Comparison of ENCODE assay signal across 8 cellular contexts in the genomic region with DNA sequence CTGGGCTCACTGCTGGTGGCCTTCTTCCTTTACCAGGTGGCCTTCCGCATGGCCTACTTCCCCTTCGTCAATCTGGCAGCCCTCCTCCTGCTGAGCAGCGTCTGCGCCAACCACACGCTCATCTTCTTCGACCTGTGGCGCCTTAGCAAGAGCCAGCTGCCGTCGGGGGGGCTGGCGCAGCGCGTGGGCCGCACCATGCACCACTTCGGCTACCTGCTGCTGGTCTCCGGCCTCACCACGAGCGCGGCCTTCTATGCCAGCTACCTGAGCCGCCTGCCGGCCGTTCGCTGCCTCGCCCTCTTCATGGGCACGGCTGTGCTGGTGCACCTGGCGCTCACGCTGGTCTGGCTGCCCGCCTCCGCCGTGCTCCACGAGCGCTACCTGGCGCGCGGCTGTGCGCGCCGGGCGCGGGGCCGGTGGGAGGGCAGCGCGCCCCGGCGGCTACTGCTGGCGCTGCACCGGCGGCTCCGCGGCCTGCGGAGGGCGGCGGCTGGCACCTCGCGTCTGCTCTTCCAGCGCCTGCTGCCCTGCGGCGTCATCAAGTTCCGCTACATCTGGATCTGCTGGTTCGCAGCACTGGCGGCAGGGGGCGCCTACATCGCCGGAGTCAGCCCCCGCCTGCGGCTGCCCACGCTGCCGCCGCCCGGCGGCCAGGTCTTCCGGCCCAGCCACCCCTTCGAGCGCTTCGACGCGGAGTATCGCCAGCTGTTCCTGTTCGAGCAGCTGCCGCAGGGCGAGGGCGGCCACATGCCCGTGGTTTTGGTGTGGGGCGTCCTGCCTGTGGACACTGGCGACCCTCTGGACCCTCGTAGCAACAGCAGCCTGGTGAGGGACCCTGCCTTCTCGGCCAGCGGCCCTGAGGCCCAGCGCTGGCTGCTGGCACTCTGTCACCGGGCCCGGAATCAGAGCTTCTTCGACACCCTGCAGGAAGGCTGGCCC. TPM values are rescaled to one million over a fixed set of nuclear protein-coding genes. Genes with fewer than 3 reads are reported as not detected.
DNase-seq lines count a peak whose midpoint lies in the region; ATAC-seq and TF ChIP-seq lines count a peak whose summit lies in the region.

No MANE protein-coding gene starts in this region.

- TF ChIP-seq CTCF in gastrocnemius medialis (IDR thresholded peaks at IDR 0.05 in 4 of 5, conservative IDR thresholded peaks at IDR 0.05 in 1 of 5) = peak; percentile 81 to 97 (median 93)

- peak overlapping the region; percentile 77 to 92 (median 84) for H3K27ac ChIP-seq in gastrocnemius medialis

- H3K27me3 ChIP-seq in MG63 = no peaks in the 10 kb centered on the region
- no peaks in the 10 kb centered on the region for H3K27me3 ChIP-seq in gastrocnemius medialis

- ATAC-seq in gastrocnemius medialis = peak; percentile 70 to 78

- peaks cover 18 to 20% of the 10 kb centered on the region in 2 donors for H3K4me1 ChIP-seq in gastrocnemius medialis

- in situ Hi-C loops in gastrocnemius medialis (cut with MboI; ENCODE audit: low sequenced_read_pairs in 4 of 4) = no loop called here

- intact Hi-C loops in gastrocnemius medialis (cut with DNase I; ENCODE audit: low total_unique reads) = loop anchor here (1.0 to 2.0 kb wide), 4 partner anchors 23 to 55 kb away; partner anchors contain the start of genes CCDC9B and INAFM2

- no peak for TF ChIP-seq POLR2A in gastrocnemius medialis (IDR thresholded peaks at IDR 0.05)

- H3K36me3 ChIP-seq in MG63 (no peaks in the 10 kb centered on the region), gastrocnemius medialis (no peaks in the 10 kb centered on the region)

- DNase-seq in EL (peak; percentile 92), H4 (ENCODE audit: low spot score) (peak; percentile 81), MG63 (peak; percentile 75), T-helper 22 cell (ENCODE audit: low read depth) (peak; percentile 77), astrocyte of the hippocampus (ENCODE audit: low read depth, low spot score) (peak; percentile 95), iPS DF 19.7 (ENCODE audit: low read depth, low spot score) (peak; percentile 79), gastrocnemius medialis (peak; percentile 64 to 86), NCI-H446 (lab: John Stamatoyannopoulos, UW) (no peak)

- H3K4me3 ChIP-seq in MG63 (no peak overlapping the region), gastrocnemius medialis (peak overlapping the region; percentile 35 to 51 (median 40))

- no peaks in the 10 kb centered on the region for H3K9me3 ChIP-seq in MG63
- H3K9me3 ChIP-seq in gastrocnemius medialis = no peaks in the 10 kb centered on the region

RNA-seq across cellular contexts. Expression of gene DISP2, which starts 9.9 kb away (rescaled TPM):
- total RNA-seq in H4 (2014; rRNA removed; shearing (Covaris generic)) = 0.14 and 0.27 TPM in 2 replicates
- total RNA-seq in MG63 (2014; rRNA removed; shearing (Covaris generic); ENCODE audit: low replicate concordance) = 0.37 and 0.43 TPM in 2 replicates
- total RNA-seq in gastrocnemius medialis = under 1 TPM; 0.02 to 0.12 (median 0.06) TPM

RNA-seq across cellular contexts. Expression of gene KNSTRN, which starts 14.6 kb away (rescaled TPM):
- total RNA-seq in H4 (2014; rRNA removed; shearing (Covaris generic)) = 90.3 and 92.9 TPM in 2 replicates
- total RNA-seq in MG63 (2014; rRNA removed; shearing (Covaris generic); ENCODE audit: low replicate concordance) = 72.1 and 101 TPM in 2 replicates
- total RNA-seq in gastrocnemius medialis = 10 to 100 TPM; 10.8 to 30.9 (median 22.1) TPM

RNA-seq across cellular contexts. Expression of gene PHGR1, which starts 17.1 kb away (rescaled TPM):
- total RNA-seq in H4 (2014; rRNA removed; shearing (Covaris generic)) = not detected in 2 replicates
- total RNA-seq in MG63 (2014; rRNA removed; shearing (Covaris generic); ENCODE audit: low replicate concordance) = not detected in 2 replicates
- total RNA-seq in gastrocnemius medialis = 10 to 100 TPM in 1 of 4 donors, not detected in 3; 12.1 TPM

RNA-seq across cellular contexts. Expression of gene CCDC9B, which starts 27.2 kb away (rescaled TPM):
- 1.3 and 4.6 TPM in 2 replicates for total RNA-seq in H4 (2014; rRNA removed; shearing (Covaris generic))
- total RNA-seq in MG63 (2014; rRNA removed; shearing (Covaris generic); ENCODE audit: low replicate concordance) = 4.0 and 8.2 TPM in 2 replicates
- 10 to 100 TPM; 14.4 to 55.1 (median 20.5) TPM for total RNA-seq in gastrocnemius medialis

RNA-seq across cellular contexts. Expression of gene IVD, which starts 37.7 kb away (rescaled TPM):
- 9.1 and 13.6 TPM in 2 replicates for total RNA-seq in H4 (2014; rRNA removed; shearing (Covaris generic))
- total RNA-seq in MG63 (2014; rRNA removed; shearing (Covaris generic); ENCODE audit: low replicate concordance) = 25.6 and 43.7 TPM in 2 replicates
- 10 to 100 TPM; 27.4 to 34.1 (median 29.1) TPM for total RNA-seq in gastrocnemius medialis

Comparison
In these comparisons a context has a peak if more than half of its experiments do, and no peak if none do; other contexts are left out.
1. DNase-seq: peak in EL (single experiment), H4 (single experiment), MG63 (single experiment), T-helper 22 cell (single experiment), astrocyte of the hippocampus (single experiment), iPS DF 19.7 (single experiment) and gastrocnemius medialis (2 of 2); none in NCI-H446 (0 of 2).